ENCODE assay signal across 3 cellular contexts in genomic region chr2:77336013-77336412, GRCh38.
TF ChIP-seq lines count a peak whose summit lies in the region.

No MANE protein-coding gene starts in this region.

TF ChIP-seq in HepG2, 621 proteins besides CTCF, POLR2A, EP300 and RAD21 (continued from another document and continues in another):
- TF ChIP-seq ATM (IDR thresholded peaks at IDR 0.05; ENCODE audit: borderline replicate concordance) (peak; percentile 60; the same call in 1 of the 2 replicates), NONO (IDR thresholded peaks at IDR 0.05) (0 out of 2 replicates have a peak, but pooled peaks have one; percentile 85), NONO (CRISPR knock-in tag; conservative IDR thresholded peaks at IDR 0.05) (no peak), FOXA1 (IDR thresholded peaks at IDR 0.05) (0 out of 2 replicates have a peak, but pooled peaks have one; percentile 26), FOXA1 (CRISPR knock-in tag; IDR thresholded peaks at IDR 0.05) (no peak), ATF7 (IDR thresholded peaks at IDR 0.05) (0 out of 2 replicates have a peak, but pooled peaks have one; percentile 7), ATF7 (CRISPR knock-in tag; IDR thresholded peaks at IDR 0.05) (no peak), ZBTB40 (IDR thresholded peaks at IDR 0.05) (0 out of 2 replicates have a peak, but pooled peaks have one; percentile 5), ZBTB40 (CRISPR knock-in tag; IDR thresholded peaks at IDR 0.05) (no peak), MIXL1 (CRISPR knock-in tag; IDR thresholded peaks at IDR 0.05) (no peak)

TF ChIP-seq in HEK293, 187 proteins besides CTCF, POLR2A, EP300 and RAD21 (continued from another document):
- TF ChIP-seq PRDM2 (tag by site-specific recombination; IDR thresholded peaks at IDR 0.05; ENCODE audit: borderline replicate concordance), result no peak
TF ChIP-seq in HEK293: peak in this region for 1.

TF ChIP-seq in WTC11, 78 proteins besides CTCF, POLR2A, EP300 and RAD21:
- TF ChIP-seq HMGXB4 (CRISPR knock-in tag; IDR thresholded peaks at IDR 0.05), result no peak
- TF ChIP-seq ZNF512 (CRISPR knock-in tag; IDR thresholded peaks at IDR 0.05; ENCODE audit: borderline replicate concordance), result 0 out of 2 replicates have a peak, but pooled peaks have one; percentile 28
